Comparison of ENCODE assay signal across 8 cellular contexts in genomic region chr19:39401549-39402416, GRCh38. TPM values are rescaled to one million over a fixed set of nuclear protein-coding genes. Genes with fewer than 3 reads are reported as not detected.
DNase-seq lines count a peak whose midpoint lies in the region; ATAC-seq, FAIRE-seq and TF ChIP-seq lines count a peak whose summit lies in the region.

No MANE protein-coding gene starts in this region.

- H3K27me3 Mint-ChIP-seq in dendritic cell treated with granulocyte-macrophage colony-stimulating factor and Interleukin-4, amounts not matched to agents 40 ng/mL and 50 ng/mL, for 4 days: no peaks in the 10 kb centered on the region

- no peaks in the 10 kb centered on the region for H3K9me3 ChIP-seq in mucosa of descending colon

- DNase-seq in GM12864 (ENCODE audit: low read depth) (no peak), mucosa of descending colon (peak; percentile 86 to 92 (median 86)), HTR-8/SVneo (ENCODE audit: insufficient read length, low spot score) (no peak), DMS 273 treated with DMSO at 0.1 percent for 48 hours (lab: John Stamatoyannopoulos, UW) (no peak)
- DNase-seq in Jurkat, Clone E6-1 (ENCODE audit: low read depth, low spot score): no peak
- DNase-seq in activated CD4-positive, alpha-beta T cell treated with anti-CD3 and anti-CD28 coated beads for 48 hours: peak; percentile 89
- peak; percentile 74 to 77 for DNase-seq in stimulated activated CD8-positive, alpha-beta memory T cell treated with anti-CD3 and anti-CD28 coated beads, Interleukin-7, amount 100 ng/mL, for 4 hours (ENCODE audit: low read depth in 2 of 2)

- ATAC-seq in mucosa of descending colon: peak; percentile 37

- peaks cover 32% of the 10 kb centered on the region for H3K36me3 Mint-ChIP-seq in dendritic cell treated with granulocyte-macrophage colony-stimulating factor and Interleukin-4, amounts not matched to agents 40 ng/mL and 50 ng/mL, for 4 days (ENCODE audit: low read depth)

- FAIRE-seq in HTR-8/SVneo (lab: Jason Lieb, UNC): no peak

- intact Hi-C loops in dendritic cell treated with granulocyte-macrophage colony-stimulating factor and Interleukin-4, amounts not matched to agents 40 ng/mL and 50 ng/mL, for 4 days (cut with micrococcal nuclease): no loop called here
- intact Hi-C loops in mucosa of descending colon (cut with DNase I, micrococcal nuclease): no loop called here

- H3K4me3 ChIP-seq in GM12864 (ENCODE audit: low read depth, low read length): peak overlapping the region; percentile 6
- H3K4me3 ChIP-seq in Jurkat, Clone E6-1 (ENCODE audit: low read length): peak overlapping the region; percentile 51
- no peak overlapping the region for H3K4me3 ChIP-seq in mucosa of descending colon

- no peaks in the 10 kb centered on the region for H3K36me3 ChIP-seq in mucosa of descending colon (ENCODE audit: low read depth)

- no peak for TF ChIP-seq CTCF in GM12864 (IDR thresholded peaks at IDR 0.05; ENCODE audit: low read depth, low read length, missing control alignments)
- TF ChIP-seq CTCF in mucosa of descending colon (IDR thresholded peaks at IDR 0.05): no peak

- peaks cover 91% of the 10 kb centered on the region for H3K4me1 Mint-ChIP-seq in dendritic cell treated with granulocyte-macrophage colony-stimulating factor and Interleukin-4, amounts not matched to agents 40 ng/mL and 50 ng/mL, for 4 days (ENCODE audit: low read depth)

- H3K27ac Mint-ChIP-seq in dendritic cell treated with granulocyte-macrophage colony-stimulating factor and Interleukin-4, amounts not matched to agents 40 ng/mL and 50 ng/mL, for 4 days: peak overlapping the region; percentile 98

- H3K4me1 ChIP-seq in mucosa of descending colon (ENCODE audit: low read depth): peaks cover 68% of the 10 kb centered on the region

- no peaks in the 10 kb centered on the region for H3K9me3 Mint-ChIP-seq in dendritic cell treated with granulocyte-macrophage colony-stimulating factor and Interleukin-4, amounts not matched to agents 40 ng/mL and 50 ng/mL, for 4 days

- peak overlapping the region; percentile 86 for H3K4me3 Mint-ChIP-seq in dendritic cell treated with granulocyte-macrophage colony-stimulating factor and Interleukin-4, amounts not matched to agents 40 ng/mL and 50 ng/mL, for 4 days

RNA-seq across cellular contexts. Expression of gene ZFP36, which starts 4.9 kb away (rescaled TPM):
- 25.0 TPM for polyA plus RNA-seq in Jurkat, Clone E6-1 (2012; ENCODE audit: insufficient read depth, insufficient read length)
- 100 to 1,000 TPM; 200 to 236 (median 235) TPM for total RNA-seq in mucosa of descending colon

RNA-seq across cellular contexts. Expression of gene MED29, which starts 10.6 kb away (rescaled TPM):
- polyA plus RNA-seq in Jurkat, Clone E6-1 (2012; ENCODE audit: insufficient read depth, insufficient read length): 25.2 TPM
- total RNA-seq in mucosa of descending colon: 10 to 100 TPM; 28.4 to 31.2 (median 28.8) TPM

RNA-seq across cellular contexts. Expression of gene PLEKHG2, which starts 10.7 kb away (rescaled TPM):
- 74.3 TPM for polyA plus RNA-seq in Jurkat, Clone E6-1 (2012; ENCODE audit: insufficient read depth, insufficient read length)
- 10 to 100 TPM in 2 of 3 donors, 1 to 10 TPM in 1; 6.5 to 26.7 (median 17.9) TPM for total RNA-seq in mucosa of descending colon

RNA-seq across cellular contexts. Expression of gene PAF1, which starts 10.9 kb away (rescaled TPM):
- 90.4 TPM for polyA plus RNA-seq in Jurkat, Clone E6-1 (2012; ENCODE audit: insufficient read depth, insufficient read length)
- 10 to 100 TPM; 28.1 to 44.8 (median 32.3) TPM for total RNA-seq in mucosa of descending colon

RNA-seq across cellular contexts. Expression of gene RPS16, which starts 34.0 kb away (rescaled TPM):
- polyA plus RNA-seq in Jurkat, Clone E6-1 (2012; ENCODE audit: insufficient read depth, insufficient read length): 2,430 TPM
- total RNA-seq in mucosa of descending colon: 1,000 to 10,000 TPM; 1,270 to 1,804 (median 1,507) TPM

Comparison
In these comparisons a context has a peak if more than half of its experiments do, and no peak if none do; other contexts are left out.
1. DNase-seq: peak in activated CD4-positive, alpha-beta T cell treated with anti-CD3 and anti-CD28 coated beads for 48 hours (single experiment), mucosa of descending colon (3 of 3) and stimulated activated CD8-positive, alpha-beta memory T cell treated with anti-CD3 and anti-CD28 coated beads, Interleukin-7, amount 100 ng/mL, for 4 hours (2 of 2); none in GM12864 (single experiment), Jurkat, Clone E6-1 (single experiment), HTR-8/SVneo (single experiment) and DMS 273 treated with DMSO at 0.1 percent for 48 hours (single experiment).